In the genomic region with DNA sequence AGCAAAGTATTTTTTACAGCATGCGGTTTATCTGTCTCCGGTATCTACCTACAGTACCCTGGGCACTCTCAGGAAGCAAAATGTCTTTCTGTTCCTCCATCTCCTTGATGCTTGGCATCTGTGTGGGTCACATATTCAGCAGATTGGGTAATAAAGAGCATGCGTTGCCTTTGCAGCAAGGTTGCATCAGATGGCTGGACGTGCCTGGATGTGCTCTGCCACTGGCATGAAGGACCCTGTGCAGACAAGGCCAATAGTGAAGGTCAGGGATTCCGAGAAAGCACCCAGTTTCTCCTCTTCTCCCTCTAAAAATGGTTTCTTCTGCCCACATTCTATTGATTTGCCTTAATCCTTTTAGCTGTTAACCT, we compare ENCODE assay signal across 11 cellular contexts. TPM values are rescaled to one million over a fixed set of nuclear protein-coding genes. Genes with fewer than 3 reads are reported as not detected.
DNase-seq lines count a peak whose midpoint lies in the region; ATAC-seq and TF ChIP-seq lines count a peak whose summit lies in the region.
"Had no signal": no experiment of that assay in that cellular context is flagged by ENCODE, and none has a peak within 500 bp of the region (broad histone marks: within the 10 kb centered on the region; RNA-seq: fewer than 3 reads in every experiment).

No MANE protein-coding gene starts in this region.

- ATAC-seq in GM18909 (IDR thresholded peaks at IDR 0.05; ENCODE audit: poor library complexity, unreplicated experiment), result no peak
- ATAC-seq: activated CD8-positive, alpha-beta T cell treated with anti-CD3 and anti-CD28 coated beads for 36 hours had no signal

- H3K4me1 Mint-ChIP-seq in immature natural killer cell, result no peaks in the 10 kb centered on the region
- H3K4me1 Mint-ChIP-seq: CD4-positive, CD25-positive, alpha-beta regulatory T cell had no signal

- TF ChIP-seq CTCF in AG09319 (IDR thresholded peaks at IDR 0.05; ENCODE audit: low read depth, low read length), result no peak

- H3K4me3 Mint-ChIP-seq in immature natural killer cell, result no peak overlapping the region
- H3K4me3 Mint-ChIP-seq: activated CD8-positive, alpha-beta T cell treated with anti-CD3 and anti-CD28 coated beads for 36 hours; CD4-positive, CD25-positive, alpha-beta regulatory T cell had no signal

- H3K27ac ChIP-seq in epithelial cell of prostate, result peak overlapping the region; percentile 94

- DNase-seq in AG09319 (ENCODE audit: extremely low read depth, low read depth) (peak; percentile 82), NCI-H69 (lab: John Stamatoyannopoulos, UW) (peak; percentile 43), epithelial cell of prostate (ENCODE audit: low read depth, low spot score) (peak; percentile 36), mesenteric fat pad (ENCODE audit: low spot score) (peak; percentile 60), immature natural killer cell (no peak), NCI-H446 (lab: John Stamatoyannopoulos, UW) (no peak)
- no peak for DNase-seq in stimulated activated CD4-positive, alpha-beta T cell treated with anti-CD3 and anti-CD28 coated beads, Interleukin-15, amount 100 ng/mL, for 24 hours
- DNase-seq: activated CD8-positive, alpha-beta T cell treated with anti-CD3 and anti-CD28 coated beads for 36 hours; CD4-positive, CD25-positive, alpha-beta regulatory T cell; NCI-H1105 had no signal

- H3K27me3 Mint-ChIP-seq in immature natural killer cell (ENCODE audit: low read depth in 3 of 3), result peaks cover 0 to 10% (median 0%) of the 10 kb centered on the region in 3 donors

- H3K27ac Mint-ChIP-seq in immature natural killer cell, result no peak overlapping the region
- H3K27ac Mint-ChIP-seq: activated CD8-positive, alpha-beta T cell treated with anti-CD3 and anti-CD28 coated beads for 36 hours; CD4-positive, CD25-positive, alpha-beta regulatory T cell had no signal

- no peaks in the 10 kb centered on the region for H3K36me3 Mint-ChIP-seq in immature natural killer cell
- H3K36me3 Mint-ChIP-seq: CD4-positive, CD25-positive, alpha-beta regulatory T cell had no signal

- H3K9me3 Mint-ChIP-seq in immature natural killer cell, result no peaks in the 10 kb centered on the region
- H3K9me3 Mint-ChIP-seq: activated CD8-positive, alpha-beta T cell treated with anti-CD3 and anti-CD28 coated beads for 36 hours had no signal

RNA-seq across cellular contexts. Expression of a gene that starts 9.6 kb away (rescaled TPM):
- total RNA-seq in mesenteric fat pad, result 196 TPM
- 1 to 10 TPM in 1 of 3 donors, under 1 TPM in 1, not detected in 1; 0.28 to 1.2 TPM for polyA plus RNA-seq in immature natural killer cell

Comparison
In these comparisons a context has a peak if more than half of its experiments do, and no peak if none do; other contexts are left out.
1. DNase-seq: peak in AG09319 (single experiment), NCI-H69 (single experiment), epithelial cell of prostate (single experiment) and mesenteric fat pad (single experiment); none in immature natural killer cell (0 of 3), NCI-H446 (0 of 2) and stimulated activated CD4-positive, alpha-beta T cell treated with anti-CD3 and anti-CD28 coated beads, Interleukin-15, amount 100 ng/mL, for 24 hours (single experiment).